Comparison of ENCODE assay signal across 24 cellular contexts in genomic region chr4:94764069-94764468, GRCh38. TPM values are rescaled to one million over a fixed set of nuclear protein-coding genes. Genes with fewer than 3 reads are reported as not detected.
"Had no signal": no experiment of that assay in that cellular context is flagged by ENCODE, and none has a peak within 500 bp of the region (broad histone marks: within the 10 kb centered on the region; RNA-seq: fewer than 3 reads in every experiment).

No MANE protein-coding gene starts in this region.

- H2AFZ ChIP-seq: PC-9 had no signal

- H3K4me3 ChIP-seq: PC-9, Peyer's patch, SJCRH30 had no signal

- ATAC-seq: Right ventricle myocardium inferior had no signal

- H3K27ac ChIP-seq: HL-60, PC-9, Peyer's patch, SJCRH30 had no signal

- H3K36me3 ChIP-seq: Peyer's patch, SJCRH30 had no signal

- H3K9me3 ChIP-seq: Peyer's patch, SJCRH30 had no signal

- H3K27ac Mint-ChIP-seq: IgD-negative memory B cell had no signal

- DNase-seq: KBM-7, MV-4-11, NCI-H1048, NCI-H1105, NCI-H1417, NCI-H1436 treated with DMSO at 0.1 percent for 48 hours, NCI-H1694, NCI-H187 treated with DMSO at 0.1 percent for 48 hours, NCI-H2029 treated with DMSO at 0.1 percent for 48 hours, NCI-H2227 treated with DMSO at 0.1 percent for 48 hours, NCI-H446, NCI-H510A, NCI-H524 treated with DMSO at 0.1 percent for 48 hours, NCI-H69, NCI-H774, PC-9, Peyer's patch, SHP77 treated with DMSO at 0.1 percent for 48 hours, SJCRH30 had no signal

- H3K4me1 ChIP-seq: Peyer's patch, SJCRH30 had no signal

- H3K27me3 ChIP-seq: Peyer's patch, SJCRH30 had no signal

- H3K4me2 ChIP-seq: PC-9 had no signal

RNA-seq across cellular contexts. Expression of gene BMPR1B, which starts 6.3 kb away (rescaled TPM):
- total RNA-seq: OCI-LY7, Peyer's patch, RPMI7951 had no signal
